Comparison of ENCODE assay signal across 13 cellular contexts in genomic region chr2:120765911-120766757, GRCh38. TPM values are rescaled to one million over a fixed set of nuclear protein-coding genes. Genes with fewer than 3 reads are reported as not detected.
DNase-seq lines count a peak whose midpoint lies in the region; ATAC-seq and TF ChIP-seq lines count a peak whose summit lies in the region.
"Had no signal": no experiment of that assay in that cellular context is flagged by ENCODE, and none has a peak within 500 bp of the region (broad histone marks: within the 10 kb centered on the region; RNA-seq: fewer than 3 reads in every experiment).

No MANE protein-coding gene starts in this region.

- H3K79me2 ChIP-seq in parathyroid adenoma, result no peaks in the 10 kb centered on the region

- no peaks in the 10 kb centered on the region for H3K27me3 Mint-ChIP-seq in WTC11 (ENCODE audit: low read depth)
- H3K27me3 Mint-ChIP-seq in activated CD4-positive, alpha-beta T cell treated with anti-CD3 and anti-CD28 coated beads, Interleukin-2, amount 10 ng/mL, durations not matched to agents 7 days and 5 days, result no peaks in the 10 kb centered on the region
- H3K27me3 Mint-ChIP-seq: CD4-positive, alpha-beta memory T cell had no signal

- H3K27ac ChIP-seq in parathyroid adenoma, result peak overlapping the region; percentile 19
- H3K27ac ChIP-seq: WERI-Rb-1 had no signal

- H3K4me1 ChIP-seq in parathyroid adenoma, result no peaks in the 10 kb centered on the region
- peaks cover 8% of the 10 kb centered on the region for H3K4me1 ChIP-seq in BE2C

- no peak overlapping the region for H3K4me3 Mint-ChIP-seq in WTC11
- no peak overlapping the region for H3K4me3 Mint-ChIP-seq in activated CD4-positive, alpha-beta T cell treated with anti-CD3 and anti-CD28 coated beads, Interleukin-2, amount 10 ng/mL, durations not matched to agents 7 days and 5 days
- H3K4me3 Mint-ChIP-seq: CD4-positive, alpha-beta memory T cell; stimulated activated naive B cell treated with anti-CD40 and anti-IgM and Interleukin-4, amounts not matched to agents 10 μg/mL and 1 μg/mL and 100 μg/mL, for 72 hours had no signal

- no peaks in the 10 kb centered on the region for H3K9me3 Mint-ChIP-seq in WTC11
- no peaks in the 10 kb centered on the region for H3K9me3 Mint-ChIP-seq in activated CD4-positive, alpha-beta T cell treated with anti-CD3 and anti-CD28 coated beads, Interleukin-2, amount 10 ng/mL, durations not matched to agents 7 days and 5 days
- H3K9me3 Mint-ChIP-seq: stimulated activated naive B cell treated with anti-CD40 and anti-IgM and Interleukin-4, amounts not matched to agents 10 μg/mL and 1 μg/mL and 100 μg/mL, for 72 hours had no signal

- H3K9ac ChIP-seq in parathyroid adenoma, result no peak overlapping the region

- intact Hi-C loops in Right ventricle myocardium superior (cut with DNase I), result no loop called here

- TF ChIP-seq CTCF in AG09319 (IDR thresholded peaks at IDR 0.05; ENCODE audit: low read depth, low read length) (no peak), WTC11 (IDR thresholded peaks at IDR 0.05) (no peak), parathyroid adenoma (IDR thresholded peaks at IDR 0.05) (no peak), BE2C (IDR thresholded peaks at IDR 0.05; ENCODE audit: low read depth, low read length) (no peak)

- H3K9me3 ChIP-seq in parathyroid adenoma (ENCODE audit: control insufficient read depth, low read length), result no peaks in the 10 kb centered on the region
- H3K9me3 ChIP-seq in BE2C, result no peaks in the 10 kb centered on the region

- peak; percentile 11 for ATAC-seq in WTC11
- ATAC-seq in Right ventricle myocardium superior (ENCODE audit: poor library complexity), result peak; percentile 90
- no peak for ATAC-seq in GM18858 (IDR thresholded peaks at IDR 0.05; ENCODE audit: unreplicated experiment)
- no peak for ATAC-seq in HG03139 (IDR thresholded peaks at IDR 0.05; ENCODE audit: unreplicated experiment)
- ATAC-seq: stimulated activated naive B cell treated with anti-CD40 and anti-IgM and Interleukin-4, amounts not matched to agents 10 μg/mL and 1 μg/mL and 100 μg/mL, for 72 hours had no signal

- DNase-seq in AG09319 (ENCODE audit: extremely low read depth, low read depth) (peak; percentile 93), WTC11 (ENCODE audit: low spot score) (peak; percentile 19), Right ventricle myocardium superior (peak; percentile 93), BE2C (no peak)
- DNase-seq in activated CD4-positive, alpha-beta T cell treated with anti-CD3 and anti-CD28 coated beads, Interleukin-2, amount 10 ng/mL, durations not matched to agents 7 days and 5 days, result no peak
- DNase-seq: CD4-positive, alpha-beta memory T cell; NCI-H510A; stimulated activated naive B cell treated with anti-CD40 and anti-IgM and Interleukin-4, amounts not matched to agents 10 μg/mL and 1 μg/mL and 100 μg/mL, for 72 hours; WERI-Rb-1 had no signal

- H3K36me3 ChIP-seq in parathyroid adenoma (ENCODE audit: control insufficient read depth, insufficient read depth, low read length) (no peaks in the 10 kb centered on the region), BE2C (no peaks in the 10 kb centered on the region)
- H3K36me3 ChIP-seq: WERI-Rb-1 had no signal

- CTCF ChIA-PET in WTC11 (lab: Charles Lee), result interaction anchor here (0.5 to 2.2 kb wide), 5 partner anchors 29 to 314 kb away, joined by 3 to 8 read pairs (median 4); no protein-coding TSS in a partner anchor
- CTCF ChIA-PET in activated CD4-positive, alpha-beta T cell treated with anti-CD3 and anti-CD28 coated beads, Interleukin-2, amount 10 ng/mL, durations not matched to agents 7 days and 5 days (lab: Charles Lee), result no interaction called here

- POLR2A ChIA-PET in WTC11 (lab: Charles Lee), result no interaction called here
- POLR2A ChIA-PET in activated CD4-positive, alpha-beta T cell treated with anti-CD3 and anti-CD28 coated beads, Interleukin-2, amount 10 ng/mL, durations not matched to agents 7 days and 5 days (lab: Charles Lee), result no interaction called here

- peak overlapping the region; percentile 94 for H3K27ac Mint-ChIP-seq in WTC11
- H3K27ac Mint-ChIP-seq in activated CD4-positive, alpha-beta T cell treated with anti-CD3 and anti-CD28 coated beads, Interleukin-2, amount 10 ng/mL, durations not matched to agents 7 days and 5 days, result no peak overlapping the region
- H3K27ac Mint-ChIP-seq: CD4-positive, alpha-beta memory T cell; stimulated activated naive B cell treated with anti-CD40 and anti-IgM and Interleukin-4, amounts not matched to agents 10 μg/mL and 1 μg/mL and 100 μg/mL, for 72 hours had no signal

- H2AFZ ChIP-seq in parathyroid adenoma, result no peak overlapping the region

- H3K27me3 ChIP-seq in parathyroid adenoma (ENCODE audit: control insufficient read depth, insufficient read depth, low read length) (no peaks in the 10 kb centered on the region), BE2C (no peaks in the 10 kb centered on the region)

- H3K36me3 Mint-ChIP-seq in WTC11, result no peaks in the 10 kb centered on the region
- H3K36me3 Mint-ChIP-seq in activated CD4-positive, alpha-beta T cell treated with anti-CD3 and anti-CD28 coated beads, Interleukin-2, amount 10 ng/mL, durations not matched to agents 7 days and 5 days (ENCODE audit: low read depth), result no peaks in the 10 kb centered on the region
- H3K36me3 Mint-ChIP-seq: CD4-positive, alpha-beta memory T cell; stimulated activated naive B cell treated with anti-CD40 and anti-IgM and Interleukin-4, amounts not matched to agents 10 μg/mL and 1 μg/mL and 100 μg/mL, for 72 hours had no signal

- H3K4me1 Mint-ChIP-seq in WTC11, result peaks cover 71% of the 10 kb centered on the region
- H3K4me1 Mint-ChIP-seq in activated CD4-positive, alpha-beta T cell treated with anti-CD3 and anti-CD28 coated beads, Interleukin-2, amount 10 ng/mL, durations not matched to agents 7 days and 5 days, result no peaks in the 10 kb centered on the region
- H3K4me1 Mint-ChIP-seq: CD4-positive, alpha-beta memory T cell; stimulated activated naive B cell treated with anti-CD40 and anti-IgM and Interleukin-4, amounts not matched to agents 10 μg/mL and 1 μg/mL and 100 μg/mL, for 72 hours had no signal

- no peak overlapping the region for H3K4me3 ChIP-seq in parathyroid adenoma (ENCODE audit: low read depth, low read length)
- H3K4me3 ChIP-seq in BE2C (ENCODE audit: low read depth, low read length), result no peak overlapping the region
- H3K4me3 ChIP-seq: dorsolateral prefrontal cortex had no signal

- no peak overlapping the region for H3K4me2 ChIP-seq in parathyroid adenoma (ENCODE audit: low read length)

TF ChIP-seq in WTC11, 78 proteins besides CTCF, POLR2A, EP300 and RAD21:
- TF ChIP-seq CREM (CRISPR knock-in tag; IDR thresholded peaks at IDR 0.05), result no peak
- no peak for TF ChIP-seq PRDM15 (CRISPR knock-in tag; IDR thresholded peaks at IDR 0.05)
- TF ChIP-seq ATF3 (CRISPR knock-in tag; conservative IDR thresholded peaks at IDR 0.05), result no peak
- no peak for TF ChIP-seq MXD4 (CRISPR knock-in tag; IDR thresholded peaks at IDR 0.05; ENCODE audit: borderline replicate concordance)

RNA-seq across cellular contexts. Expression of gene GLI2, which starts 30.5 kb away (rescaled TPM):
- total RNA-seq in WTC11 (2021), result 45.9 to 60.9 TPM (median 48.6 TPM) in 3 replicates
- 1.3 TPM for total RNA-seq in Right ventricle myocardium superior
- under 1 TPM; 0.07 to 0.12 TPM for total RNA-seq in activated CD4-positive, alpha-beta T cell treated with anti-CD3 and anti-CD28 coated beads, Interleukin-2, amount 10 ng/mL, durations not matched to agents 7 days and 5 days
- polyA plus RNA-seq in BE2C (2012; ENCODE audit: insufficient read depth, insufficient read length, low read depth), result 10.3 TPM
- total RNA-seq: CD4-positive, alpha-beta memory T cell had no signal
- polyA plus RNA-seq: CD4-positive, alpha-beta memory T cell had no signal

Comparison
In these comparisons a context has a peak if more than half of its experiments do, and no peak if none do; other contexts are left out.
1. DNase-seq: peak in AG09319 (single experiment), WTC11 (single experiment) and Right ventricle myocardium superior (single experiment); none in activated CD4-positive, alpha-beta T cell treated with anti-CD3 and anti-CD28 coated beads, Interleukin-2, amount 10 ng/mL, durations not matched to agents 7 days and 5 days (single experiment) and BE2C (single experiment).
2. ATAC-seq: peak in WTC11 (single experiment) and Right ventricle myocardium superior (single experiment); none in GM18858 (single experiment) and HG03139 (single experiment).
3. RNA of gene GLI2, which starts 30.5 kb away (total RNA-seq): 45.9 to 60.9 TPM in WTC11; 1.3 TPM in Right ventricle myocardium superior (single experiment) and 0.07 to 0.12 TPM in activated CD4-positive, alpha-beta T cell treated with anti-CD3 and anti-CD28 coated beads, Interleukin-2, amount 10 ng/mL, durations not matched to agents 7 days and 5 days; every median in the first group is over 10 times any median in the second.